In genomic region chr5:78602400-78602799, GRCh38 we compare ENCODE assay signal across 16 cellular contexts.
"Had no signal": no experiment of that assay in that cellular context is flagged by ENCODE, and none has a peak within 500 bp of the region (broad histone marks: within the 10 kb centered on the region; RNA-seq: fewer than 3 reads in every experiment).

No MANE protein-coding gene starts in this region.

- H3K4me3 ChIP-seq: heart right ventricle had no signal

- H3K27ac Mint-ChIP-seq: activated naive CD8-positive, alpha-beta T cell; T-helper 17 cell had no signal

- H3K36me3 Mint-ChIP-seq: activated naive CD8-positive, alpha-beta T cell had no signal

- DNase-seq: activated CD4-positive, alpha-beta T cell treated with anti-CD3 and anti-CD28 coated beads, Interleukin-2, amount 50 U/mL, for 4 hours; activated CD4-positive, CD25-positive, alpha-beta regulatory T cell; activated gamma-delta T cell; activated T-cell treated with anti-CD3 and anti-CD28 coated beads, Interleukin-2, amount 50 U/mL, for 48 hours; amygdala; effector CD4-positive, alpha-beta T cell; foreskin melanocyte; heart right ventricle; mesendoderm; right cardiac atrium; stimulated activated naive CD8-positive, alpha-beta T cell treated with anti-CD3 and anti-CD28 coated beads, Interleukin-15, Interleukin-2, amounts not matched to agents 100 U/mL and 50 U/mL, for 24 hours; T-helper 17 cell had no signal

- FAIRE-seq: bronchial epithelial cell, colon, keratinocyte had no signal

- H3K9me3 ChIP-seq: heart right ventricle had no signal

- H3K4me1 Mint-ChIP-seq: T-helper 17 cell had no signal

- H3K4me3 Mint-ChIP-seq: activated naive CD8-positive, alpha-beta T cell; T-helper 17 cell had no signal

- ATAC-seq: right cardiac atrium; stimulated activated naive CD8-positive, alpha-beta T cell treated with anti-CD3 and anti-CD28 coated beads, Interleukin-15, Interleukin-2, amounts not matched to agents 100 U/mL and 50 U/mL, for 24 hours; T-helper 17 cell had no signal

- H3K27me3 ChIP-seq: heart right ventricle had no signal
